ENCODE assay signal across 15 cellular contexts in genomic region chr1:243550276-243550675, GRCh38.
"Had no signal": no experiment of that assay in that cellular context is flagged by ENCODE, and none has a peak within 500 bp of the region (broad histone marks: within the 10 kb centered on the region; RNA-seq: fewer than 3 reads in every experiment).

No MANE protein-coding gene starts in this region.

- H3K27ac ChIP-seq: body of pancreas, heart right ventricle, VCaP had no signal

- FAIRE-seq: frontal cortex, keratinocyte had no signal

- H3K9me3 ChIP-seq: body of pancreas, heart right ventricle had no signal

- ATAC-seq: activated CD8-positive, alpha-beta T cell treated with anti-CD3 and anti-CD28 coated beads for 36 hours; body of pancreas; effector memory CD8-positive, alpha-beta T cell; heart right ventricle; right cardiac atrium; stimulated activated naive B cell treated with anti-CD40 and anti-IgM and Interleukin-4, amounts not matched to agents 10 μg/mL and 1 μg/mL and 100 μg/mL, for 72 hours; T-cell had no signal

- H3K4me1 ChIP-seq: body of pancreas, heart right ventricle had no signal

- H3K4me3 ChIP-seq: body of pancreas, heart right ventricle had no signal

- H3K27me3 ChIP-seq: body of pancreas, heart right ventricle had no signal

- DNase-seq: activated CD8-positive, alpha-beta memory T cell treated with anti-CD3 and anti-CD28 coated beads, Interleukin-2, amount 50 U/mL, for 48 hours; activated CD8-positive, alpha-beta T cell treated with anti-CD3 and anti-CD28 coated beads for 36 hours; activated naive CD8-positive, alpha-beta T cell treated with anti-CD3 and anti-CD28 coated beads, Interleukin-2, amount 10 ng/mL, durations not matched to agents 7 days and 5 days; body of pancreas; effector memory CD8-positive, alpha-beta T cell; erythroblast; heart right ventricle; posterior cingulate gyrus; right cardiac atrium; stimulated activated CD4-positive, alpha-beta T cell treated with anti-CD3 and anti-CD28 coated beads, Interleukin-2, amount 100 ng/mL, for 24 hours; stimulated activated naive B cell treated with anti-CD40 and anti-IgM and Interleukin-4, amounts not matched to agents 10 μg/mL and 1 μg/mL and 100 μg/mL, for 72 hours; T-cell had no signal
